11 cellular contexts compared by ENCODE assay signal in genomic region chr14:59175404-59175803, GRCh38. TPM values are rescaled to one million over a fixed set of nuclear protein-coding genes. Genes with fewer than 3 reads are reported as not detected.
A peak's percentile ranks its signal among the peaks of the same experiment; 100 is the strongest.
DNase-seq lines count a peak whose midpoint lies in the region; ATAC-seq and TF ChIP-seq lines count a peak whose summit lies in the region.
"Had no signal": no experiment of that assay in that cellular context is flagged by ENCODE, and none has a peak within 500 bp of the region (broad histone marks: within the 10 kb centered on the region; RNA-seq: fewer than 3 reads in every experiment).

No MANE protein-coding gene starts in this region.

- H4K8ac ChIP-seq in mesendoderm (ENCODE audit: low read depth, low read length) = no peak overlapping the region

- H3K27me3 ChIP-seq in heart right ventricle (peaks cover 0 to 7% (median 0%) of the 10 kb centered on the region in 7 donors), mesendoderm (ENCODE audit: insufficient read depth, low read length, poor library complexity) (no peaks in the 10 kb centered on the region)
- H3K27me3 ChIP-seq: foreskin keratinocyte had no signal

- no peak overlapping the region for H3K18ac ChIP-seq in mesendoderm (ENCODE audit: low read length)

- H3K23ac ChIP-seq in mesendoderm (ENCODE audit: low read length) = no peak overlapping the region

- no peaks in the 10 kb centered on the region for H3K79me1 ChIP-seq in mesendoderm (ENCODE audit: low read length)

- no peak overlapping the region for H4K5ac ChIP-seq in mesendoderm (ENCODE audit: low read length)

- TF ChIP-seq CTCF in heart right ventricle (IDR thresholded peaks at IDR 0.05) = no peak

- no peak overlapping the region for H3K27ac ChIP-seq in heart right ventricle
- no peak overlapping the region for H3K27ac ChIP-seq in mesendoderm (ENCODE audit: low read depth, low read length)
- H3K27ac ChIP-seq: foreskin keratinocyte had no signal

- H3K4me1 Mint-ChIP-seq in stimulated activated effector memory CD8-positive, alpha-beta T cell treated with anti-CD3 and anti-CD28 coated beads, Interleukin-12 subunit alpha, Interleukin-12 subunit beta, amount 100 ng/mL, for 72 hours = no peaks in the 10 kb centered on the region

- H3K4me1 ChIP-seq in heart right ventricle (no peaks in the 10 kb centered on the region), mesendoderm (ENCODE audit: control insufficient read depth, low read depth, low read length) (peaks cover 2% of the 10 kb centered on the region)
- H3K4me1 ChIP-seq: foreskin keratinocyte had no signal

- H2AK5ac ChIP-seq in mesendoderm (ENCODE audit: low read length) = no peak overlapping the region

- H2BK120ac ChIP-seq in mesendoderm (ENCODE audit: low read depth, low read length) = no peak overlapping the region

- no peak overlapping the region for H3K4me2 ChIP-seq in mesendoderm (ENCODE audit: low read length)

- H3K9ac ChIP-seq in mesendoderm (ENCODE audit: low read length) = no peak overlapping the region

- H3K56ac ChIP-seq in mesendoderm (ENCODE audit: low read length) = no peak overlapping the region

- intact Hi-C loops in heart right ventricle (cut with DNase I) = no loop called here

- H3K4me3 ChIP-seq in heart right ventricle = no peak overlapping the region
- H3K4me3 ChIP-seq in mesendoderm (ENCODE audit: low read length) = no peak overlapping the region

- H2BK15ac ChIP-seq in mesendoderm (replicated peaks; ENCODE audit: low read depth) = no peak overlapping the region

- H3K79me2 ChIP-seq in mesendoderm (ENCODE audit: control insufficient read depth, insufficient read depth, low read length) = no peaks in the 10 kb centered on the region

- no peak overlapping the region for H2BK5ac ChIP-seq in mesendoderm (ENCODE audit: low read length)

- no peak overlapping the region for H3K27ac Mint-ChIP-seq in stimulated activated effector memory CD8-positive, alpha-beta T cell treated with anti-CD3 and anti-CD28 coated beads, Interleukin-12 subunit alpha, Interleukin-12 subunit beta, amount 100 ng/mL, for 72 hours

- H3K36me3 Mint-ChIP-seq in stimulated activated effector memory CD8-positive, alpha-beta T cell treated with anti-CD3 and anti-CD28 coated beads, Interleukin-12 subunit alpha, Interleukin-12 subunit beta, amount 100 ng/mL, for 72 hours = no peaks in the 10 kb centered on the region

- DNase-seq in stimulated activated effector memory CD8-positive, alpha-beta T cell treated with anti-CD3 and anti-CD28 coated beads, Interleukin-12 subunit alpha, Interleukin-12 subunit beta, amount 100 ng/mL, for 72 hours (ENCODE audit: low spot score in 2 of 2) = no peak
- DNase-seq in heart right ventricle (no peak), mesendoderm (no peak), iPS-NIHi7 (ENCODE audit: extremely low spot score) (no peak)
- DNase-seq: activated gamma-delta T cell treated with Interleukin-2 at 50 U/mL for 16 hours, DMS79, foreskin keratinocyte, NCI-H1105 had no signal

- ATAC-seq in GM19023 (IDR thresholded peaks at IDR 0.05; ENCODE audit: unreplicated experiment) (peak; percentile 96), GM21723 (IDR thresholded peaks at IDR 0.05; ENCODE audit: unreplicated experiment) (peak; percentile 98), HG03175 (IDR thresholded peaks at IDR 0.05; ENCODE audit: unreplicated experiment) (peak; percentile 98), heart right ventricle (no peak)
- peak; percentile 47 for ATAC-seq in stimulated activated effector memory CD8-positive, alpha-beta T cell treated with anti-CD3 and anti-CD28 coated beads, Interleukin-12 subunit alpha, Interleukin-12 subunit beta, amount 100 ng/mL, for 72 hours
- ATAC-seq: foreskin keratinocyte had no signal

- 85 to 89% methylated on average over 3 of the region's 3 CpGs for WGBS in heart right ventricle, 2 donors
- WGBS in mesendoderm (ENCODE audit: extremely low coverage, insufficient coverage, low lambda C conversion rate) = no CpG with 5 or more reads among the region's 3 CpGs

- H3K9me3 Mint-ChIP-seq in stimulated activated effector memory CD8-positive, alpha-beta T cell treated with anti-CD3 and anti-CD28 coated beads, Interleukin-12 subunit alpha, Interleukin-12 subunit beta, amount 100 ng/mL, for 72 hours = no peaks in the 10 kb centered on the region

- no peak overlapping the region for H3K4me3 Mint-ChIP-seq in stimulated activated effector memory CD8-positive, alpha-beta T cell treated with anti-CD3 and anti-CD28 coated beads, Interleukin-12 subunit alpha, Interleukin-12 subunit beta, amount 100 ng/mL, for 72 hours

- no peaks in the 10 kb centered on the region for H3K9me3 ChIP-seq in heart right ventricle

- no peaks in the 10 kb centered on the region for H3K36me3 ChIP-seq in heart right ventricle
- H3K36me3 ChIP-seq in mesendoderm (ENCODE audit: control insufficient read depth, insufficient read depth, low read length) = no peaks in the 10 kb centered on the region

- no peak overlapping the region for H3K4ac ChIP-seq in mesendoderm (ENCODE audit: low read depth, low read length)

RNA-seq across cellular contexts. Expression of gene DAAM1, which starts 13.1 kb away (rescaled TPM):
- total RNA-seq in heart right ventricle = 100 to 1,000 TPM in 1 of 10 donors, 10 to 100 TPM in 9; 72.3 to 102 (median 77.7) TPM
- 10 to 100 TPM; 22.8 to 30.4 TPM for polyA plus RNA-seq in heart right ventricle
- 22.6 TPM for polyA plus RNA-seq in mesendoderm (2013, experiment 1 of 2)
- polyA plus RNA-seq in mesendoderm (2013, experiment 2 of 2) = 21.7 TPM

Comparison
In these comparisons a context has a peak if more than half of its experiments do, and no peak if none do; other contexts are left out.
1. ATAC-seq: peak in GM19023 (single experiment), GM21723 (single experiment), HG03175 (single experiment) and stimulated activated effector memory CD8-positive, alpha-beta T cell treated with anti-CD3 and anti-CD28 coated beads, Interleukin-12 subunit alpha, Interleukin-12 subunit beta, amount 100 ng/mL, for 72 hours (single experiment); none in heart right ventricle (0 of 8).